ENCODE assay signal across 1 cellular context in the genomic region with DNA sequence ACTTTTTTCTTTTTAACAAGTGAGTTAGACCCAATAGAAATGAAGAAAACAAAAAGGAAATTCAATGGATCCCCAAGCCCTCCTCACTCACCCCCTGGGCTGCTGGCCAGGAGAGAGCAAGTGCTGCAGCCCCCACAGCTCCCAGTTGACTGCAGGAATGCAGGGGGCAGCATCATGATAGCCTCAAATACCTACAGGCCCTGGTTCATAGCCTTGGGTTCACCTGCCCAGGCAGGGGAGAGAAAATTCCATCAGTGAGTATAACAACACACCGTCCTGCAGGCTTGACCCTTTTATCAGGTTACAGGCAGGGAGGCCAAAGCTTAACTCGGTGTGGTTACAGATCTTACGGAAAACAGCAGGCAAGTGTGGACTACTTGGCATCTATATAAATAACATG.
TF ChIP-seq lines count a peak whose summit lies in the region.

No MANE protein-coding gene starts in this region.

TF ChIP-seq in GM23338, 12 proteins besides CTCF, POLR2A, EP300 and RAD21 (continued from another document):
- TF ChIP-seq REST (IDR thresholded peaks at IDR 0.05; ENCODE audit: unreplicated experiment) (no peak), JUNB (IDR thresholded peaks at IDR 0.05; ENCODE audit: unreplicated experiment) (no peak), CREB1 (CRISPR knock-in tag; IDR thresholded peaks at IDR 0.05; ENCODE audit: low read depth) (no peak), EZH2phosphoT487 (IDR thresholded peaks at IDR 0.05; ENCODE audit: unreplicated experiment) (no peak), NANOG (IDR thresholded peaks at IDR 0.05; ENCODE audit: borderline replicate concordance) (no peak), EZH2 (IDR thresholded peaks at IDR 0.05; ENCODE audit: low read depth, unreplicated experiment) (no peak), POLR2AphosphoS5 (IDR thresholded peaks at IDR 0.05; ENCODE audit: low read depth) (no peak)
- TF ChIP-seq, protein P1, sequence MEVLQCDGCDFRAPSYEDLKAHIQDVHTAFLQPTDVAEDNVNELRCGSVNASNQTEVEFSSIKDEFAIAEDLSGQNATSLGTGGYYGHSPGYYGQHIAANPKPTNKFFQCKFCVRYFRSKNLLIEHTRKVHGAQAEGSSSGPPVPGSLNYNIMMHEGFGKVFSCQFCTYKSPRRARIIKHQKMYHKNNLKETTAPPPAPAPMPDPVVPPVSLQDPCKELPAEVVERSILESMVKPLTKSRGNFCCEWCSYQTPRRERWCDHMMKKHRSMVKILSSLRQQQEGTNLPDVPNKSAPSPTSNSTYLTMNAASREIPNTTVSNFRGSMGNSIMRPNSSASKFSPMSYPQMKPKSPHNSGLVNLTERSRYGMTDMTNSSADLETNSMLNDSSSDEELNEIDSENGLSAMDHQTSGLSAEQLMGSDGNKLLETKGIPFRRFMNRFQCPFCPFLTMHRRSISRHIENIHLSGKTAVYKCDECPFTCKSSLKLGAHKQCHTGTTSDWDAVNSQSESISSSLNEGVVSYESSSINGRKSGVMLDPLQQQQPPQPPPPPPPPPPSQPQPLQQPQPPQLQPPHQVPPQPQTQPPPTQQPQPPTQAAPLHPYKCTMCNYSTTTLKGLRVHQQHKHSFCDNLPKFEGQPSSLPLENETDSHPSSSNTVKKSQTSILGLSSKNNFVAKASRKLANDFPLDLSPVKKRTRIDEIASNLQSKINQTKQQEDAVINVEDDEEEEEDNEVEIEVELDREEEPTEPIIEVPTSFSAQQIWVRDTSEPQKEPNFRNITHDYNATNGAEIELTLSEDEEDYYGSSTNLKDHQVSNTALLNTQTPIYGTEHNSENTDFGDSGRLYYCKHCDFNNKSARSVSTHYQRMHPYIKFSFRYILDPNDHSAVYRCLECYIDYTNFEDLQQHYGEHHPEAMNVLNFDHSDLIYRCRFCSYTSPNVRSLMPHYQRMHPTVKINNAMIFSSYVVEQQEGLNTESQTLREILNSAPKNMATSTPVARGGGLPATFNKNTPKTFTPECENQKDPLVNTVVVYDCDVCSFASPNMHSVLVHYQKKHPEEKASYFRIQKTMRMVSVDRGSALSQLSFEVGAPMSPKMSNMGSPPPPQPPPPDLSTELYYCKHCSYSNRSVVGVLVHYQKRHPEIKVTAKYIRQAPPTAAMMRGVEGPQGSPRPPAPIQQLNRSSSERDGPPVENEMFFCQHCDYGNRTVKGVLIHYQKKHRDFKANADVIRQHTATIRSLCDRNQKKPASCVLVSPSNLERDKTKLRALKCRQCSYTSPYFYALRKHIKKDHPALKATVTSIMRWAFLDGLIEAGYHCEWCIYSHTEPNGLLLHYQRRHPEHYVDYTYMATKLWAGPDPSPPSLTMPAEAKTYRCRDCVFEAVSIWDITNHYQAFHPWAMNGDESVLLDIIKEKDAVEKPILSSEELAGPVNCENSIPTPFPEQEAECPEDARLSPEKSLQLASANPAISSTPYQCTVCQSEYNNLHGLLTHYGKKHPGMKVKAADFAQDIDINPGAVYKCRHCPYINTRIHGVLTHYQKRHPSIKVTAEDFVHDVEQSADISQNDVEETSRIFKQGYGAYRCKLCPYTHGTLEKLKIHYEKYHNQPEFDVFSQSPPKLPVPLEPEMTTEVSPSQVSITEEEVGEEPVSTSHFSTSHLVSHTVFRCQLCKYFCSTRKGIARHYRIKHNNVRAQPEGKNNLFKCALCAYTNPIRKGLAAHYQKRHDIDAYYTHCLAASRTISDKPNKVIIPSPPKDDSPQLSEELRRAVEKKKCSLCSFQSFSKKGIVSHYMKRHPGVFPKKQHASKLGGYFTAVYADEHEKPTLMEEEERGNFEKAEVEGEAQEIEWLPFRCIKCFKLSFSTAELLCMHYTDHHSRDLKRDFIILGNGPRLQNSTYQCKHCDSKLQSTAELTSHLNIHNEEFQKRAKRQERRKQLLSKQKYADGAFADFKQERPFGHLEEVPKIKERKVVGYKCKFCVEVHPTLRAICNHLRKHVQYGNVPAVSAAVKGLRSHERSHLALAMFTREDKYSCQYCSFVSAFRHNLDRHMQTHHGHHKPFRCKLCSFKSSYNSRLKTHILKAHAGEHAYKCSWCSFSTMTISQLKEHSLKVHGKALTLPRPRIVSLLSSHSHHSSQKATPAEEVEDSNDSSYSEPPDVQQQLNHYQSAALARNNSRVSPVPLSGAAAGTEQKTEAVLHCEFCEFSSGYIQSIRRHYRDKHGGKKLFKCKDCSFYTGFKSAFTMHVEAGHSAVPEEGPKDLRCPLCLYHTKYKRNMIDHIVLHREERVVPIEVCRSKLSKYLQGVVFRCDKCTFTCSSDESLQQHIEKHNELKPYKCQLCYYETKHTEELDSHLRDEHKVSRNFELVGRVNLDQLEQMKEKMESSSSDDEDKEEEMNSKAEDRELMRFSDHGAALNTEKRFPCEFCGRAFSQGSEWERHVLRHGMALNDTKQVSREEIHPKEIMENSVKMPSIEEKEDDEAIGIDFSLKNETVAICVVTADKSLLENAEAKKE (CRISPR knock-in tag; IDR thresholded peaks at IDR 0.05): no peak
